In genomic region chr2:59025157-59025757, GRCh38 we compare ENCODE assay signal across 8 cellular contexts.
DNase-seq lines count a peak whose midpoint lies in the region; ATAC-seq and TF ChIP-seq lines count a peak whose summit lies in the region.

No MANE protein-coding gene starts in this region.

- peak; percentile 67 for ATAC-seq in GM18867 (IDR thresholded peaks at IDR 0.05; ENCODE audit: unreplicated experiment)
- ATAC-seq in HG03457 (IDR thresholded peaks at IDR 0.05; ENCODE audit: unreplicated experiment), result no peak

- H3K27me3 Mint-ChIP-seq in Calu3 (ENCODE audit: unreplicated experiment), result peaks cover 21% of the 10 kb centered on the region

- TF ChIP-seq EP300 in sigmoid colon (IDR thresholded peaks at IDR 0.05), result no peak

- CTCF ChIA-PET in Calu3 (lab: Charles Lee), result interaction anchor here (0.9 to 1.5 kb wide), 2 partner anchors 10 to 1556 kb away, joined by 3 to 5 read pairs; no protein-coding TSS in a partner anchor

- no TSS peak for BruUV-seq in Calu3 (replicated peaks; lab: Mats Ljungman, UMichigan)

- H3K4me1 Mint-ChIP-seq in Calu3 (ENCODE audit: low read depth, unreplicated experiment), result no peaks in the 10 kb centered on the region

- no peaks in the 10 kb centered on the region for H3K36me3 Mint-ChIP-seq in Calu3 (ENCODE audit: insufficient read depth, unreplicated experiment)

- TF ChIP-seq CTCF in Calu3 (IDR thresholded peaks at IDR 0.05; ENCODE audit: unreplicated experiment), result peak; percentile 74
- peak in 3 of 4 experiments; percentile 31 to 64 (median 54) for TF ChIP-seq CTCF in sigmoid colon (IDR thresholded peaks at IDR 0.05)

- H3K36me3 ChIP-seq in sigmoid colon, result no peaks in the 10 kb centered on the region

- no peak overlapping the region for H3K27ac Mint-ChIP-seq in Calu3 (ENCODE audit: unreplicated experiment)

- no peak overlapping the region for H3K4me3 Mint-ChIP-seq in Calu3 (ENCODE audit: low read depth, unreplicated experiment)

- no peaks in the 10 kb centered on the region for H3K9me3 ChIP-seq in sigmoid colon

- peaks cover 0 to 4% (median 0%) of the 10 kb centered on the region in 4 donors for H3K4me1 ChIP-seq in sigmoid colon

- no peak overlapping the region for H3K4me3 ChIP-seq in sigmoid colon

- 72 to 75% methylated on average over 5 of the region's 5 CpGs for WGBS in sigmoid colon, 2 donors

- H3K27me3 ChIP-seq in sigmoid colon, result no peaks in the 10 kb centered on the region

- DNase-seq in Calu3 (peak; percentile 52), HPDE6-E6E7 (ENCODE audit: extremely low spot score) (peak; percentile 7), SKM-1 (lab: John Stamatoyannopoulos, UW; ENCODE audit: unreplicated experiment) (peak; percentile 5), foreskin melanocyte (peak; percentile 23), sigmoid colon (no peak), posterior vena cava (ENCODE audit: low spot score) (no peak)

- H3K27ac ChIP-seq in sigmoid colon, result no peak overlapping the region

- TF ChIP-seq POLR2A in sigmoid colon (IDR thresholded peaks at IDR 0.05), result no peak

- peaks cover 2% of the 10 kb centered on the region for H3K9me3 Mint-ChIP-seq in Calu3 (ENCODE audit: low read depth, unreplicated experiment)

- intact Hi-C loops in Calu3 (cut with micrococcal nuclease; ENCODE audit: unreplicated experiment), result loop anchor here (5.0 kb wide), 2 partner anchors 152 to 1527 kb away; partner anchors contain the start of gene BCL11A
- intact Hi-C loops in sigmoid colon (cut with DNase I), result loop anchor here (10.0 kb wide), 1 partner anchor 270 kb away; no protein-coding TSS in a partner anchor
- intact Hi-C loops in posterior vena cava (cut with DNase I), result no loop called here

Comparison
In these comparisons a context has a peak if more than half of its experiments do, and no peak if none do; other contexts are left out.
1. DNase-seq: peak in Calu3 (single experiment), HPDE6-E6E7 (single experiment), SKM-1 (single experiment) and foreskin melanocyte (single experiment); none in sigmoid colon (single experiment) and posterior vena cava (single experiment).
2. intact Hi-C loops: an anchor here in Calu3 (5.0 kb wide) and sigmoid colon (10.0 kb wide); none called in posterior vena cava.